1 cellular context compared by ENCODE assay signal in genomic region chr3:170128977-170129431, GRCh38.
TF ChIP-seq lines count a peak whose summit lies in the region.

No MANE protein-coding gene starts in this region.

TF ChIP-seq in K562, 482 proteins besides CTCF, POLR2A, EP300 and RAD21 (continued from another document and continues in another):
- TF ChIP-seq TOE1 (IDR thresholded peaks at IDR 0.05; ENCODE audit: borderline replicate concordance) (no peak), TOE1 (CRISPR knock-in tag; IDR thresholded peaks at IDR 0.05; ENCODE audit: borderline replicate concordance, low read depth) (no peak), ZBTB49 (CRISPR knock-in tag; IDR thresholded peaks at IDR 0.05; ENCODE audit: borderline replicate concordance) (no peak), GTF3C2 (IDR thresholded peaks at IDR 0.05; ENCODE audit: borderline replicate concordance, extremely low read depth, insufficient read length) (no peak), YBX1 (IDR thresholded peaks at IDR 0.05) (no peak), PKNOX1 (IDR thresholded peaks at IDR 0.05) (peak; percentile 85), ZC3H4 (CRISPR knock-in tag; IDR thresholded peaks at IDR 0.05; ENCODE audit: borderline replicate concordance) (no peak), E2F3 (CRISPR knock-in tag; IDR thresholded peaks at IDR 0.05) (no peak), ZNF175 (CRISPR knock-in tag; IDR thresholded peaks at IDR 0.05; ENCODE audit: low read depth) (0 out of 2 replicates have a peak, but pooled peaks have one; percentile 44), ZNF316 (IDR thresholded peaks at IDR 0.05) (peak; percentile 68), PHTF2 (CRISPR knock-in tag; IDR thresholded peaks at IDR 0.05) (no peak), MLLT1 (IDR thresholded peaks at IDR 0.05) (no peak), ZNF121 (CRISPR knock-in tag; conservative IDR thresholded peaks at IDR 0.05) (no peak), ZNF277 (CRISPR knock-in tag; IDR thresholded peaks at IDR 0.05; ENCODE audit: borderline replicate concordance) (no peak), FIP1L1 (IDR thresholded peaks at IDR 0.05; ENCODE audit: low read depth, low read length, poor library complexity, severe bottlenecking) (no peak), KLF1 (tag; IDR thresholded peaks at IDR 0.05) (0 out of 2 replicates have a peak, but pooled peaks have one; percentile 41), ZNF77 (CRISPR knock-in tag; IDR thresholded peaks at IDR 0.05) (no peak), CBX3 (IDR thresholded peaks at IDR 0.05; ENCODE audit: borderline replicate concordance in 1 of 2, low read length in 2 of 2) (no peak), SMARCA4 (IDR thresholded peaks at IDR 0.05) (0 out of 2 replicates have a peak, but pooled peaks have one; percentile 11), THRB (CRISPR knock-in tag; conservative IDR thresholded peaks at IDR 0.05) (no peak), THAP12 (CRISPR knock-in tag; IDR thresholded peaks at IDR 0.05) (no peak), HDAC6 (IDR thresholded peaks at IDR 0.05; ENCODE audit: low read depth, low read length) (no peak), DDX20 (tag; IDR thresholded peaks at IDR 0.05; ENCODE audit: low read depth) (no peak), MAFF (IDR thresholded peaks at IDR 0.05; ENCODE audit: low read length) (no peak), RBM22 (IDR thresholded peaks at IDR 0.05; ENCODE audit: low read depth, low read length, poor library complexity, severe bottlenecking) (no peak), CREB1 (IDR thresholded peaks at IDR 0.05) (no peak), CREB1 (CRISPR knock-in tag; IDR thresholded peaks at IDR 0.05) (no peak), NFE2L1 (tag; IDR thresholded peaks at IDR 0.05; ENCODE audit: borderline replicate concordance, low read depth) (no peak; the same call in 1 of the 2 replicates), HMBOX1 (IDR thresholded peaks at IDR 0.05) (peak; percentile 41; the same call in 1 of the 2 replicates), ARID3B (CRISPR knock-in tag; IDR thresholded peaks at IDR 0.05; ENCODE audit: borderline replicate concordance) (no peak), MYBL2 (IDR thresholded peaks at IDR 0.05; ENCODE audit: low read depth) (no peak), MYBL2 (CRISPR knock-in tag; IDR thresholded peaks at IDR 0.05; ENCODE audit: borderline replicate concordance) (no peak), ZSCAN32 (CRISPR knock-in tag; IDR thresholded peaks at IDR 0.05) (no peak), TFE3 (CRISPR knock-in tag; IDR thresholded peaks at IDR 0.05) (no peak), CBX1 (IDR thresholded peaks at IDR 0.05; ENCODE audit: low read depth) (no peak), ATF1 (CRISPR knock-in tag; IDR thresholded peaks at IDR 0.05) (no peak), ATF1 (tag; IDR thresholded peaks at IDR 0.05) (0 out of 2 replicates have a peak, but pooled peaks have one; percentile 23), ZNF212 (CRISPR knock-in tag; IDR thresholded peaks at IDR 0.05) (no peak), NR0B1 (IDR thresholded peaks at IDR 0.05; ENCODE audit: partially characterized antibody) (no peak), SIN3A (IDR thresholded peaks at IDR 0.05; ENCODE audit: borderline replicate concordance in 2 of 2, control insufficient read depth in 1 of 2, low read depth in 2 of 2, low read length in 2 of 2) (no peak), DMBX1 (CRISPR knock-in tag; IDR thresholded peaks at IDR 0.05; ENCODE audit: borderline replicate concordance) (no peak), KAT7 (CRISPR knock-in tag; IDR thresholded peaks at IDR 0.05; ENCODE audit: borderline replicate concordance) (no peak), SLC30A9 (CRISPR knock-in tag; IDR thresholded peaks at IDR 0.05) (no peak), SMARCC2 (IDR thresholded peaks at IDR 0.05; ENCODE audit: low read depth) (no peak), ZNF668 (CRISPR knock-in tag; IDR thresholded peaks at IDR 0.05) (no peak), KDM5B (IDR thresholded peaks at IDR 0.05; ENCODE audit: insufficient replicate concordance, low read depth, low read length) (no peak), ERF (CRISPR knock-in tag; IDR thresholded peaks at IDR 0.05) (no peak), ZNF263 (CRISPR knock-in tag; IDR thresholded peaks at IDR 0.05; ENCODE audit: borderline replicate concordance) (no peak)
